ENCODE assay signal across 22 cellular contexts in the genomic region with DNA sequence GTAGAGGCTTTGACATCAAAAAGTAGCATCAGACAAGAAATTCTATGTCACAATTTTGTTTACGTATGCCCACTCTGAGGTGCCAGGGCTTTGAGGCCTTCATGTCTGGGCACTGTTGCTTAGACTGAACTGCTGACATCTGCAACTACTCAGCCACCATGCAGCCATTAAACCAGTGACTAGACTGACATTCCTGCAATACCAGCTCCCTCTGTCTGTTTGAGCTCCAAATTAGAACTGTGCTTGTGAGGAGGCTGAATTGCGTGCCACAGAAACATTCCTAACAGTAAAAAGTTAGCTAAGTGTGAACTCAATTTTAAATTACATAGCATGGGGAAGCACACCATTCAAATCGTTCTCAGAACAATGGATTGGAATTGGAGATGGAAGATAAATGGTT.
DNase-seq lines count a peak whose midpoint lies in the region; ATAC-seq and TF ChIP-seq lines count a peak whose summit lies in the region.
"Had no signal": no experiment of that assay in that cellular context is flagged by ENCODE, and none has a peak within 500 bp of the region (broad histone marks: within the 10 kb centered on the region; RNA-seq: fewer than 3 reads in every experiment).

No MANE protein-coding gene starts in this region.

- no peaks in the 10 kb centered on the region for H3K4me1 ChIP-seq in cardiac muscle cell (ENCODE audit: low read depth)
- H3K4me1 ChIP-seq in right atrium auricular region = no peaks in the 10 kb centered on the region
- no peaks in the 10 kb centered on the region for H3K4me1 ChIP-seq in upper lobe of right lung
- H3K4me1 ChIP-seq: colonic mucosa, psoas muscle, SJCRH30, vagina had no signal

- H3K36me3 Mint-ChIP-seq in WTC11 = no peaks in the 10 kb centered on the region
- no peaks in the 10 kb centered on the region for H3K36me3 Mint-ChIP-seq in effector memory CD8-positive, alpha-beta T cell (ENCODE audit: insufficient read depth)
- H3K36me3 Mint-ChIP-seq: activated CD4-positive, alpha-beta memory T cell treated with anti-CD3 and anti-CD28 coated beads for 36 hours; activated naive CD4-positive, alpha-beta T cell treated with anti-CD3 and anti-CD28 coated beads, Interleukin-2, amount 50 U/mL, for 72 hours had no signal

- POLR2A ChIA-PET in WTC11 (lab: Charles Lee) = no interaction called here

- peak in 1 of 2 donors; percentile 76 for DNase-seq in cardiac muscle cell (ENCODE audit: low read depth in 1 of 2, low spot score in 1 of 2)
- DNase-seq in right atrium auricular region (ENCODE audit: low spot score) = no peak
- DNase-seq in WTC11 (ENCODE audit: low spot score) = no peak
- DNase-seq in iPS-NIHi7 (ENCODE audit: extremely low spot score) = peak; percentile 30
- DNase-seq in upper lobe of right lung = no peak
- DNase-seq in effector memory CD8-positive, alpha-beta T cell = no peak
- no peak for DNase-seq in inferior parietal cortex (ENCODE audit: extremely low spot score)
- DNase-seq: activated CD4-positive, alpha-beta memory T cell treated with anti-CD3 and anti-CD28 coated beads for 36 hours; activated T-cell treated with anti-CD3 and anti-CD28 coated beads, Interleukin-2, amount 50 U/mL, for 4 hours; colonic mucosa; DMS79; Kasumi-1; midbrain; NCI-H1105; NCI-H510A treated with DMSO at 0.1 percent for 48 hours; psoas muscle; SJCRH30; substantia nigra had no signal

- H3K4me3 ChIP-seq in cardiac muscle cell (no peak overlapping the region), right atrium auricular region (no peak overlapping the region), upper lobe of right lung (no peak overlapping the region)
- H3K4me3 ChIP-seq: colonic mucosa, psoas muscle, SJCRH30, vagina had no signal

- intact Hi-C loops in upper lobe of right lung (cut with DNase I) = no loop called here

- H3K9me3 ChIP-seq in cardiac muscle cell (ENCODE audit: low read depth) = no peaks in the 10 kb centered on the region
- H3K9me3 ChIP-seq in right atrium auricular region = no peaks in the 10 kb centered on the region
- H3K9me3 ChIP-seq in upper lobe of right lung = no peaks in the 10 kb centered on the region
- H3K9me3 ChIP-seq: colonic mucosa, psoas muscle, SJCRH30, vagina had no signal

- no peaks in the 10 kb centered on the region for H3K9me3 Mint-ChIP-seq in WTC11
- H3K9me3 Mint-ChIP-seq in effector memory CD8-positive, alpha-beta T cell = no peaks in the 10 kb centered on the region
- H3K9me3 Mint-ChIP-seq: activated CD4-positive, alpha-beta memory T cell treated with anti-CD3 and anti-CD28 coated beads for 36 hours; activated naive CD4-positive, alpha-beta T cell treated with anti-CD3 and anti-CD28 coated beads, Interleukin-2, amount 50 U/mL, for 72 hours; activated T-cell treated with anti-CD3 and anti-CD28 coated beads, Interleukin-2, amount 50 U/mL, for 4 hours; T-helper 1 cell treated with Interleukin-12 subunit alpha and Interleukin-12 subunit beta and Interleukin-4 antibody, amounts not matched to agents 30 μg/mL and 1 μg/mL, for 36 hours had no signal

- CTCF ChIA-PET in WTC11 (lab: Charles Lee) = no interaction called here

- TF ChIP-seq CTCF in cardiac muscle cell (IDR thresholded peaks at IDR 0.05; ENCODE audit: low read depth, low read length) (no peak), right atrium auricular region (IDR thresholded peaks at IDR 0.05) (no peak), WTC11 (IDR thresholded peaks at IDR 0.05) (no peak), upper lobe of right lung (IDR thresholded peaks at IDR 0.05) (no peak)

- H3K27me3 ChIP-seq in cardiac muscle cell (no peaks in the 10 kb centered on the region), right atrium auricular region (no peaks in the 10 kb centered on the region), upper lobe of right lung (peaks cover under 1% of the 10 kb centered on the region)
- H3K27me3 ChIP-seq: colonic mucosa, vagina had no signal

- peaks cover 3% of the 10 kb centered on the region for H3K27me3 Mint-ChIP-seq in WTC11 (ENCODE audit: low read depth)
- H3K27me3 Mint-ChIP-seq in effector memory CD8-positive, alpha-beta T cell = peaks cover 26% of the 10 kb centered on the region in 2 donors

- H3K27ac Mint-ChIP-seq in WTC11 = no peak overlapping the region
- H3K27ac Mint-ChIP-seq in effector memory CD8-positive, alpha-beta T cell = no peak overlapping the region
- H3K27ac Mint-ChIP-seq: activated CD4-positive, alpha-beta memory T cell treated with anti-CD3 and anti-CD28 coated beads for 36 hours; activated naive CD4-positive, alpha-beta T cell treated with anti-CD3 and anti-CD28 coated beads, Interleukin-2, amount 50 U/mL, for 72 hours; T-helper 1 cell treated with Interleukin-12 subunit alpha and Interleukin-12 subunit beta and Interleukin-4 antibody, amounts not matched to agents 30 μg/mL and 1 μg/mL, for 36 hours had no signal

- H3K27ac ChIP-seq in cardiac muscle cell = peak overlapping the region; percentile 81
- H3K27ac ChIP-seq in right atrium auricular region = no peak overlapping the region
- H3K27ac ChIP-seq in upper lobe of right lung = no peak overlapping the region
- H3K27ac ChIP-seq: colonic mucosa, psoas muscle, SJCRH30, vagina had no signal

- peaks cover 28% of the 10 kb centered on the region for H3K4me1 Mint-ChIP-seq in WTC11
- peaks cover 0 to 3% of the 10 kb centered on the region in 2 donors for H3K4me1 Mint-ChIP-seq in effector memory CD8-positive, alpha-beta T cell (ENCODE audit: low read depth in 2 of 2)

- H3K36me3 ChIP-seq in cardiac muscle cell (no peaks in the 10 kb centered on the region), right atrium auricular region (no peaks in the 10 kb centered on the region), upper lobe of right lung (no peaks in the 10 kb centered on the region)
- H3K36me3 ChIP-seq: colonic mucosa, SJCRH30, vagina had no signal

- H3K4me3 Mint-ChIP-seq in WTC11 = no peak overlapping the region
- no peak overlapping the region for H3K4me3 Mint-ChIP-seq in effector memory CD8-positive, alpha-beta T cell
- H3K4me3 Mint-ChIP-seq: activated CD4-positive, alpha-beta memory T cell treated with anti-CD3 and anti-CD28 coated beads for 36 hours; activated T-cell treated with anti-CD3 and anti-CD28 coated beads, Interleukin-2, amount 50 U/mL, for 4 hours; T-helper 1 cell treated with Interleukin-12 subunit alpha and Interleukin-12 subunit beta and Interleukin-4 antibody, amounts not matched to agents 30 μg/mL and 1 μg/mL, for 36 hours had no signal

- ATAC-seq in WTC11 (peak; percentile 56), upper lobe of right lung (peak; percentile 45), GM19023 (IDR thresholded peaks at IDR 0.05; ENCODE audit: unreplicated experiment) (no peak)
- no peak for ATAC-seq in effector memory CD8-positive, alpha-beta T cell (replicated peaks)
- ATAC-seq: activated naive CD4-positive, alpha-beta T cell treated with anti-CD3 and anti-CD28 coated beads, Interleukin-2, amount 50 U/mL, for 72 hours; activated T-cell treated with anti-CD3 and anti-CD28 coated beads, Interleukin-2, amount 50 U/mL, for 4 hours; psoas muscle had no signal

TF ChIP-seq in WTC11, 78 proteins besides CTCF, POLR2A, EP300 and RAD21:
- no peak for TF ChIP-seq ZMAT4 (CRISPR knock-in tag; IDR thresholded peaks at IDR 0.05)

Comparison
In these comparisons a context has a peak if more than half of its experiments do, and no peak if none do; other contexts are left out.
1. ATAC-seq: peak in WTC11 (single experiment) and upper lobe of right lung (single experiment); none in effector memory CD8-positive, alpha-beta T cell (single experiment) and GM19023 (single experiment).